In genomic region chr10:114499630-114500190, GRCh38 we compare ENCODE assay signal across 10 cellular contexts.
DNase-seq lines count a peak whose midpoint lies in the region; ATAC-seq, FAIRE-seq and TF ChIP-seq lines count a peak whose summit lies in the region.
"Had no signal": no experiment of that assay in that cellular context is flagged by ENCODE, and none has a peak within 500 bp of the region (broad histone marks: within the 10 kb centered on the region; RNA-seq: fewer than 3 reads in every experiment).

No MANE protein-coding gene starts in this region.

- H2AFZ ChIP-seq in keratinocyte (ENCODE audit: control insufficient read depth, low read length), result no peak overlapping the region

- no peaks in the 10 kb centered on the region for H3K9me1 ChIP-seq in keratinocyte (ENCODE audit: control insufficient read depth, extremely low read depth, insufficient read depth, low read length)

- WGBS in tibial nerve, 2 donors, result 82 to 90% methylated on average over 8 of the region's 8 CpGs

- H3K27me3 ChIP-seq in keratinocyte (ENCODE audit: control insufficient read depth, extremely low read depth, insufficient read depth, low read length), result no peaks in the 10 kb centered on the region
- H3K27me3 ChIP-seq in upper lobe of right lung, result no peaks in the 10 kb centered on the region
- no peaks in the 10 kb centered on the region for H3K27me3 ChIP-seq in tibial nerve

- ATAC-seq in GM18519 (IDR thresholded peaks at IDR 0.05; ENCODE audit: low FRiP score, unreplicated experiment) (peak; percentile 14), HG03175 (IDR thresholded peaks at IDR 0.05; ENCODE audit: unreplicated experiment) (peak; percentile 17), upper lobe of right lung (peak; percentile 53)

- H3K4me3 ChIP-seq in keratinocyte (ENCODE audit: control insufficient read depth in 2 of 3, extremely low read depth in 1 of 3, insufficient read depth in 2 of 3, low read depth in 1 of 3, low read length in 3 of 3), result no peak overlapping the region
- no peak overlapping the region for H3K4me3 ChIP-seq in upper lobe of right lung
- H3K4me3 ChIP-seq in tibial nerve, result no peak overlapping the region
- H3K4me3 ChIP-seq: thoracic aorta had no signal

- peak overlapping the region; percentile 49 for H3K9ac ChIP-seq in keratinocyte (ENCODE audit: control insufficient read depth, extremely low read depth, insufficient read depth, low read length)

- FAIRE-seq in keratinocyte (lab: Jason Lieb, UNC), result peak; percentile 96
- FAIRE-seq: endometrium had no signal

- no peak for TF ChIP-seq POLR2A in tibial nerve (IDR thresholded peaks at IDR 0.05)

- H3K27ac ChIP-seq in keratinocyte (ENCODE audit: control insufficient read depth, insufficient read depth, low read length), result peak overlapping the region; percentile 81
- no peak overlapping the region for H3K27ac ChIP-seq in upper lobe of right lung
- peak overlapping the region in 1 of 4 donors; percentile 73 for H3K27ac ChIP-seq in tibial nerve
- H3K27ac ChIP-seq: thoracic aorta had no signal

- no peaks in the 10 kb centered on the region for H4K20me1 ChIP-seq in keratinocyte (ENCODE audit: control insufficient read depth, extremely low read depth, insufficient read depth, low read length)

- dilution Hi-C loops in keratinocyte (cut with MboI; ENCODE audit: extremely low pct_ligation_motif_present, low sequenced_read_pairs), result no loop called here

- DNase-seq in activated CD4-positive, alpha-beta T cell treated with anti-CD3 and anti-CD28 coated beads, Interleukin-2, amount 50 U/mL, for 48 hours, result peak; percentile 80 to 85
- DNase-seq in keratinocyte (ENCODE audit: low read depth, low spot score) (peak; percentile 95), upper lobe of right lung (no peak), KBM-7 (no peak), SHP77 treated with DMSO at 0.1 percent for 48 hours (lab: John Stamatoyannopoulos, UW) (no peak), tibial nerve (ENCODE audit: low spot score in 2 of 2) (no peak)

- no peaks in the 10 kb centered on the region for H3K9me3 ChIP-seq in keratinocyte (ENCODE audit: control insufficient read depth, low read depth, low read length)
- no peaks in the 10 kb centered on the region for H3K9me3 ChIP-seq in upper lobe of right lung
- no peaks in the 10 kb centered on the region for H3K9me3 ChIP-seq in tibial nerve
- H3K9me3 ChIP-seq: thoracic aorta had no signal

- H3K79me2 ChIP-seq in keratinocyte (ENCODE audit: control insufficient read depth, insufficient read depth, low read length), result peaks cover 2% of the 10 kb centered on the region

- peaks cover 22% of the 10 kb centered on the region for H3K4me1 ChIP-seq in keratinocyte (ENCODE audit: control insufficient read depth, extremely low read depth, insufficient read depth, low read length)
- peaks cover 6% of the 10 kb centered on the region for H3K4me1 ChIP-seq in upper lobe of right lung
- H3K4me1 ChIP-seq in tibial nerve, result peaks cover 0 to 41% (median 3%) of the 10 kb centered on the region in 4 donors

- intact Hi-C loops in upper lobe of right lung (cut with DNase I), result no loop called here

- in situ Hi-C loops in KBM-7 (cut with MboI; ENCODE audit: low pct_unique_long_range_greater_than_20kb, low sequenced_read_pairs), result no loop called here

- TF ChIP-seq CTCF in keratinocyte (optimal IDR thresholded peaks at IDR 0.05 in 1 of 3, IDR thresholded peaks at IDR 0.05 in 1 of 3, conservative IDR thresholded peaks at IDR 0.05 in 1 of 3; ENCODE audit: extremely low read depth in 1 of 3, insufficient read depth in 2 of 3, low read length in 3 of 3) (no peak), upper lobe of right lung (IDR thresholded peaks at IDR 0.05) (no peak), tibial nerve (IDR thresholded peaks at IDR 0.05) (no peak)

- peaks cover 0 to 2% of the 10 kb centered on the region in 2 experiments for H3K36me3 ChIP-seq in keratinocyte (ENCODE audit: control insufficient read depth in 2 of 2, extremely low read depth in 1 of 2, insufficient read depth in 2 of 2, low read length in 2 of 2)
- H3K36me3 ChIP-seq in upper lobe of right lung, result peaks cover 9% of the 10 kb centered on the region
- H3K36me3 ChIP-seq in tibial nerve, result peaks cover 0 to 19% (median 4%) of the 10 kb centered on the region in 3 donors
- H3K36me3 ChIP-seq: thoracic aorta had no signal

- TF ChIP-seq EP300 in tibial nerve (IDR thresholded peaks at IDR 0.05), result no peak

- H3K4me2 ChIP-seq in keratinocyte (ENCODE audit: control insufficient read depth, extremely low read depth, insufficient read depth, low read depth, low read length), result peak overlapping the region; percentile 47

Comparison
In these comparisons a context has a peak if more than half of its experiments do, and no peak if none do; other contexts are left out.
1. DNase-seq: peak in activated CD4-positive, alpha-beta T cell treated with anti-CD3 and anti-CD28 coated beads, Interleukin-2, amount 50 U/mL, for 48 hours (2 of 2) and keratinocyte (single experiment); none in upper lobe of right lung (single experiment), KBM-7 (single experiment), SHP77 treated with DMSO at 0.1 percent for 48 hours (single experiment) and tibial nerve (0 of 2).
2. Peak in every context shown above with its lines, with median percentiles within 50 percentile points of each other: ATAC-seq.